Comparison of ENCODE assay signal across 9 cellular contexts in the genomic region with DNA sequence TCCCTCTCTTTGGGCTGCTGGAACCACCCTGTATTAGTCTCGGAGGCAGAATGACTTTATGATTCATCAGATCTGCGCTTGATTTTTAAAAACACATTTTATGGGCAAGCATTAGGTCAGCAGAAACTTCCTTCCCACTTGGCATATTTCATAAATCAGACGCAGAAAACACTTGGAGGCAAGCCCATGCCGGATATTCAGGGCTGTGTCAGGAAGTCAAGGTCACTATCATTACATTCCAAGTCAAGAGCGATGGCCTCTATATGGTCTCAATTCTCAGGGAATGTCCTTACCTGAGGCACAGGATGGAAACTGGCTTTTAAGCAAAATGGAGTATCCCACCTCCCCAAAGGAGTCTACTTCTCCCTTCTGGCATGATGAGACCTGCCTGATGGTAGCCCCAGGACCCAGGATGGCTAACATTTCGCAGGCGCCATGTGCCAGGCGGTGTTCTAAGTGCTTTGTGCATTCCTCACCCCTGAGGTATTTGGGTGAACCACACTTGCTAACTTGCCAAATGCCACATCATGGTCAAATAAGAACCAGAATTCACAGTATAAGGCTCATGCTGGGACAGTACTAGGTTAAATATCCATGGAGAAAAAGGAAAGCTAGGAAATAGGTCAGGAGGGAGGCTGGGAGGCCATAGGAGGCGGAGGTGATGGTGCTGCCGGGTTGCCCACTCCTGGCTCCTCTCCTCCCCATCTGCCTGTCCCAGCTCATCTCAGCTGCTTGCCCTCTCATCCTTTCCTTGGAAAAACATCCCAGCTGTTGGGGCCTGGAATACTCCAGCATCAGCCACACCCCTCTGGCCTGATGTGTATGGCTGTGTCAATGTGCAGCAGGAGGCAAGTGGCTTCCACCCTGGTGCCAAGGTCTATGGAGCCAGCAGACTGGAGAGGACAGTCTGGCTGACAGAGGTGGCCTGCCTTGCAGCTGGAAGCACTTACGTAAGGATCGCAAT. TPM values are rescaled to one million over a fixed set of nuclear protein-coding genes. Genes with fewer than 3 reads are reported as not detected.
DNase-seq lines count a peak whose midpoint lies in the region; ATAC-seq, FAIRE-seq and TF ChIP-seq lines count a peak whose summit lies in the region.
"Had no signal": no experiment of that assay in that cellular context is flagged by ENCODE, and none has a peak within 500 bp of the region (broad histone marks: within the 10 kb centered on the region; RNA-seq: fewer than 3 reads in every experiment).

No MANE protein-coding gene starts in this region.

- peak; percentile 74 for ATAC-seq in left ventricle myocardium superior
- no peak for ATAC-seq in CD4-positive, alpha-beta T cell (ENCODE audit: poor library complexity)

- CTCF ChIA-PET in CD4-positive, alpha-beta T cell (lab: Charles Lee) = no interaction called here

- H3K4me3 Mint-ChIP-seq in CD4-positive, alpha-beta T cell = no peak overlapping the region

- H3K36me3 ChIP-seq in tibial artery (no peaks in the 10 kb centered on the region), prostate gland (no peaks in the 10 kb centered on the region)

- peak; percentile 66 for DNase-seq in HTR-8/SVneo (ENCODE audit: insufficient read length, low spot score)
- DNase-seq in left ventricle myocardium superior = peak; percentile 36
- peak; percentile 72 to 80 for DNase-seq in tibial artery
- DNase-seq in CD4-positive, alpha-beta T cell = no peak
- no peak for DNase-seq in prostate gland (ENCODE audit: low spot score)
- no peak for DNase-seq in central memory CD4-positive, alpha-beta T cell
- DNase-seq: activated naive CD4-positive, alpha-beta T cell treated with anti-CD3 and anti-CD28 coated beads, Interleukin-2, amount 50 U/mL, for 16 hours had no signal

- no peaks in the 10 kb centered on the region for H3K27me3 ChIP-seq in tibial artery
- no peaks in the 10 kb centered on the region for H3K27me3 ChIP-seq in CD4-positive, alpha-beta T cell (ENCODE audit: control insufficient read depth, insufficient read depth, low read length)
- no peaks in the 10 kb centered on the region for H3K27me3 ChIP-seq in prostate gland (replicated peaks; ENCODE audit: insufficient read depth)

- H3K4me1 Mint-ChIP-seq in CD4-positive, alpha-beta T cell (ENCODE audit: low read depth) = no peaks in the 10 kb centered on the region

- TF ChIP-seq POLR2A in prostate gland (IDR thresholded peaks at IDR 0.05) = no peak

- peak; percentile 88 for FAIRE-seq in HTR-8/SVneo (lab: Jason Lieb, UNC)

- peaks cover 5% of the 10 kb centered on the region for H3K9me3 Mint-ChIP-seq in CD4-positive, alpha-beta T cell

- H3K27ac Mint-ChIP-seq in CD4-positive, alpha-beta T cell = no peak overlapping the region

- H3K9me3 ChIP-seq in tibial artery (no peaks in the 10 kb centered on the region), prostate gland (no peaks in the 10 kb centered on the region)
- peaks cover 9% of the 10 kb centered on the region for H3K9me3 ChIP-seq in CD4-positive, alpha-beta T cell (ENCODE audit: control insufficient read depth, low read length)

- WGBS in prostate gland = 58% methylated on average over 12 of the region's 12 CpGs

- TF ChIP-seq CTCF in VCaP (conservative IDR thresholded peaks at IDR 0.05) (no peak), tibial artery (IDR thresholded peaks at IDR 0.05) (no peak), prostate gland (IDR thresholded peaks at IDR 0.05) (no peak)
- no peak for TF ChIP-seq CTCF in CD4-positive, alpha-beta T cell (IDR thresholded peaks at IDR 0.05)

- H3K36me3 Mint-ChIP-seq in CD4-positive, alpha-beta T cell (ENCODE audit: low read depth) = no peaks in the 10 kb centered on the region

- H3K27ac ChIP-seq in VCaP (peak overlapping the region; percentile 57), tibial artery (peak overlapping the region; percentile 59 to 64), prostate gland (no peak overlapping the region)
- H3K27ac ChIP-seq in CD4-positive, alpha-beta T cell (ENCODE audit: low read depth, low read length) = no peak overlapping the region

- POLR2A ChIA-PET in CD4-positive, alpha-beta T cell (lab: Charles Lee) = no interaction called here

- intact Hi-C loops in left ventricle myocardium superior (cut with micrococcal nuclease) = no loop called here
- intact Hi-C loops in tibial artery (cut with DNase I; ENCODE audit: low total_unique reads) = no loop called here
- intact Hi-C loops in CD4-positive, alpha-beta T cell (cut with DNase I, micrococcal nuclease) = no loop called here
- intact Hi-C loops in prostate gland (cut with DNase I) = no loop called here

- no peaks in the 10 kb centered on the region for H3K27me3 Mint-ChIP-seq in CD4-positive, alpha-beta T cell

- H3K4me3 ChIP-seq in tibial artery (no peak overlapping the region), prostate gland (no peak overlapping the region)

- H3K4me1 ChIP-seq in tibial artery (peaks cover 0 to 29% (median 23%) of the 10 kb centered on the region in 4 donors), prostate gland (replicated peaks) (no peaks in the 10 kb centered on the region)

RNA-seq across cellular contexts. Expression of gene BCL2L10, which starts 18.8 kb away (rescaled TPM):
- total RNA-seq in left ventricle myocardium superior (not detected), prostate gland (under 1 TPM in 1 of 2 donors, not detected in 1; 0.55 TPM)
- total RNA-seq in CD4-positive, alpha-beta T cell = under 1 TPM; 0.20 to 0.55 TPM
- total RNA-seq: SK-MEL-5 had no signal

Comparison
In these comparisons a context has a peak if more than half of its experiments do, and no peak if none do; other contexts are left out.
1. DNase-seq: peak in HTR-8/SVneo (single experiment), left ventricle myocardium superior (single experiment) and tibial artery (2 of 2); none in CD4-positive, alpha-beta T cell (0 of 10), prostate gland (single experiment) and central memory CD4-positive, alpha-beta T cell (single experiment).
2. H3K27ac ChIP-seq: peak in VCaP (single experiment) and tibial artery (2 of 2); none in CD4-positive, alpha-beta T cell (single experiment) and prostate gland (0 of 2).